Comparison of ENCODE assay signal across 1 cellular context in genomic region chr16:53503270-53503911, GRCh38.
TF ChIP-seq lines count a peak whose summit lies in the region.

No MANE protein-coding gene starts in this region.

TF ChIP-seq in H1, 55 proteins besides CTCF, POLR2A, EP300 and RAD21 (continued from another document):
- TF ChIP-seq ATF2 (IDR thresholded peaks at IDR 0.05; ENCODE audit: low read length) (no peak), CHD1 (IDR thresholded peaks at IDR 0.05; ENCODE audit: low read depth, low read length) (no peak), POLR2AphosphoS5 (IDR thresholded peaks at IDR 0.05; ENCODE audit: low read depth, low read length) (peak; percentile 63), EGR1 (IDR thresholded peaks at IDR 0.05; ENCODE audit: borderline replicate concordance, low read depth, low read length) (peak; percentile 29; the same call in 1 of the 2 replicates), CEBPB (IDR thresholded peaks at IDR 0.05; ENCODE audit: low read depth, low read length) (peak; percentile 92), SIN3A (conservative IDR thresholded peaks at IDR 0.05 in 1 of 2, IDR thresholded peaks at IDR 0.05 in 1 of 2; ENCODE audit: low read depth in 1 of 2, low read length in 2 of 2) (no peak), NRF1 (IDR thresholded peaks at IDR 0.05; ENCODE audit: low read depth, low read length) (peak; percentile 83), GABPA (IDR thresholded peaks at IDR 0.05; ENCODE audit: borderline replicate concordance, insufficient read depth, low read length) (peak; percentile 85; the same call in 1 of the 2 replicates), SP1 (IDR thresholded peaks at IDR 0.05; ENCODE audit: low read depth, low read length) (peak; percentile 88), TAF7 (optimal IDR thresholded peaks at IDR 0.05; ENCODE audit: borderline replicate concordance, low read depth, low read length) (peak; percentile 19), CREB1 (IDR thresholded peaks at IDR 0.05) (peak; percentile 77), RFX5 (IDR thresholded peaks at IDR 0.05; ENCODE audit: borderline replicate concordance, low read depth, low read length) (no peak), MAX (IDR thresholded peaks at IDR 0.05) (peak; percentile 53), TBP (IDR thresholded peaks at IDR 0.05; ENCODE audit: low read depth, low read length) (peak; percentile 55; the same call in 1 of the 2 replicates), SP2 (IDR thresholded peaks at IDR 0.05; ENCODE audit: low read length) (peak; percentile 63), CHD2 (IDR thresholded peaks at IDR 0.05; ENCODE audit: low read length) (no peak; the same call in none of the 2 replicates), SP4 (IDR thresholded peaks at IDR 0.05; ENCODE audit: low read length) (peak; percentile 64; the same call in 1 of the 2 replicates), TAF1 (IDR thresholded peaks at IDR 0.05; ENCODE audit: low read depth, low read length) (peak; percentile 57), PHF8 (conservative IDR thresholded peaks at IDR 0.05; ENCODE audit: low read depth, low read length) (peak; percentile 73), BRCA1 (IDR thresholded peaks at IDR 0.05; ENCODE audit: low read depth, low read length) (no peak), ASH2L (IDR thresholded peaks at IDR 0.05; ENCODE audit: low read length) (peak; percentile 48)
TF ChIP-seq in H1: peak in this region for 15.
